22 cellular contexts compared by ENCODE assay signal in genomic region chr9:114168281-114169028, GRCh38. TPM values are rescaled to one million over a fixed set of nuclear protein-coding genes. Genes with fewer than 3 reads are reported as not detected.
DNase-seq lines count a peak whose midpoint lies in the region; ATAC-seq, FAIRE-seq and TF ChIP-seq lines count a peak whose summit lies in the region.
"Had no signal": no experiment of that assay in that cellular context is flagged by ENCODE, and none has a peak within 500 bp of the region (broad histone marks: within the 10 kb centered on the region; RNA-seq: fewer than 3 reads in every experiment).

No MANE protein-coding gene starts in this region.

- no peak overlapping the region for H3K4me3 ChIP-seq in astrocyte (ENCODE audit: insufficient read depth, low read depth, low read length)
- H3K4me3 ChIP-seq: GM23338 had no signal

- no peaks in the 10 kb centered on the region for H3K9me3 ChIP-seq in astrocyte (ENCODE audit: insufficient read depth, low read depth, low read length)

- intact Hi-C loops in left cardiac atrium (cut with DNase I): no loop called here
- intact Hi-C loops in left ventricle myocardium superior (cut with micrococcal nuclease): no loop called here

- no peaks in the 10 kb centered on the region for H3K27me3 Mint-ChIP-seq in astrocyte (ENCODE audit: low read depth, unreplicated experiment)
- peaks cover 4% of the 10 kb centered on the region for H3K27me3 Mint-ChIP-seq in nephron (ENCODE audit: low read depth)
- no peaks in the 10 kb centered on the region for H3K27me3 Mint-ChIP-seq in T-helper 2 cell treated with Interferon-gamma antibody and Interleukin-4, amounts not matched to agents 5 μg/mL and 100 μg/mL, for 36 hours (ENCODE audit: low read depth)

- H3K27me3 ChIP-seq in astrocyte (ENCODE audit: insufficient read depth, low read length): no peaks in the 10 kb centered on the region

- H3K36me3 ChIP-seq in astrocyte (ENCODE audit: insufficient read depth, low read length): no peaks in the 10 kb centered on the region

- H4K20me1 ChIP-seq in astrocyte (ENCODE audit: insufficient read depth, low read length): peaks cover 52% of the 10 kb centered on the region

- no peak for TF ChIP-seq CTCF in astrocyte (IDR thresholded peaks at IDR 0.05; ENCODE audit: insufficient read depth, low read depth, low read length)
- TF ChIP-seq CTCF in nephron (IDR thresholded peaks at IDR 0.05; ENCODE audit: unreplicated experiment in 3 of 3): no peak

- peaks cover 27% of the 10 kb centered on the region for H3K36me3 Mint-ChIP-seq in astrocyte (ENCODE audit: low read depth, unreplicated experiment)
- peaks cover 11% of the 10 kb centered on the region for H3K36me3 Mint-ChIP-seq in nephron (ENCODE audit: low read depth)
- H3K36me3 Mint-ChIP-seq in T-helper 2 cell treated with Interferon-gamma antibody and Interleukin-4, amounts not matched to agents 5 μg/mL and 100 μg/mL, for 36 hours (ENCODE audit: low read depth): no peaks in the 10 kb centered on the region

- peaks cover 36% of the 10 kb centered on the region for H3K4me1 ChIP-seq in astrocyte (ENCODE audit: insufficient read depth, low read length)

- H3K4me3 Mint-ChIP-seq in astrocyte (ENCODE audit: unreplicated experiment) (no peak overlapping the region), nephron (no peak overlapping the region)
- no peak overlapping the region for H3K4me3 Mint-ChIP-seq in T-helper 2 cell treated with Interferon-gamma antibody and Interleukin-4, amounts not matched to agents 5 μg/mL and 100 μg/mL, for 36 hours
- H3K4me3 Mint-ChIP-seq: GM23338 had no signal

- H3K4me2 ChIP-seq in astrocyte (ENCODE audit: low read length): no peak overlapping the region
- H3K4me2 ChIP-seq: GM23338 had no signal

- H3K79me2 ChIP-seq in astrocyte (ENCODE audit: insufficient read depth, low read length): peaks cover 20% of the 10 kb centered on the region

- FAIRE-seq in astrocyte (lab: Jason Lieb, UNC): no peak
- FAIRE-seq: GM12892 had no signal

- no peaks in the 10 kb centered on the region for H3K9me3 Mint-ChIP-seq in astrocyte (ENCODE audit: unreplicated experiment)
- no peaks in the 10 kb centered on the region for H3K9me3 Mint-ChIP-seq in nephron
- no peaks in the 10 kb centered on the region for H3K9me3 Mint-ChIP-seq in T-helper 2 cell treated with Interferon-gamma antibody and Interleukin-4, amounts not matched to agents 5 μg/mL and 100 μg/mL, for 36 hours
- H3K9me3 Mint-ChIP-seq: GM23338 had no signal

- no peak overlapping the region for H3K27ac ChIP-seq in astrocyte (ENCODE audit: low read depth, low read length)

- no peak overlapping the region for H2AFZ ChIP-seq in astrocyte (ENCODE audit: low read depth, low read length)
- H2AFZ ChIP-seq: GM23338 had no signal

- ATAC-seq in left cardiac atrium (no peak), left ventricle myocardium superior (no peak)
- ATAC-seq: GM23338, SK-N-SH treated with all-trans-retinoic acid at 6 μM for 48 hours had no signal

- peak; percentile 16 for DNase-seq in left cardiac atrium
- no peak for DNase-seq in left ventricle myocardium superior
- DNase-seq in astrocyte (ENCODE audit: low read depth): no peak
- no peak for DNase-seq in NCI-H446 (lab: John Stamatoyannopoulos, UW)
- no peak for DNase-seq in NCI-H128 (lab: John Stamatoyannopoulos, UW; ENCODE audit: unreplicated experiment)
- no peak for DNase-seq in hypothalamus (lab: John Stamatoyannopoulos, UW)
- DNase-seq in T-helper 2 cell treated with Interferon-gamma antibody and Interleukin-4, amounts not matched to agents 5 μg/mL and 100 μg/mL, for 36 hours (ENCODE audit: low spot score): no peak
- DNase-seq: 8988T; C1 segment of cervical spinal cord; DMS153; MM.1S; NCI-H1105; NCI-H1694 treated with DMSO at 0.1 percent for 48 hours; NCI-H226; NCI-H526 treated with DMSO at 0.1 percent for 48 hours; NK-92 treated with Interleukin-12 subunit alpha and Interleukin-12 subunit beta, amount 100 ng/mL, for 24 hours; SHP77 had no signal

- H3K27ac Mint-ChIP-seq in astrocyte (ENCODE audit: unreplicated experiment): peak overlapping the region; percentile 78
- peak overlapping the region; percentile 19 to 97 (median 68) for H3K27ac Mint-ChIP-seq in nephron
- H3K27ac Mint-ChIP-seq in T-helper 2 cell treated with Interferon-gamma antibody and Interleukin-4, amounts not matched to agents 5 μg/mL and 100 μg/mL, for 36 hours: no peak overlapping the region
- H3K27ac Mint-ChIP-seq: GM23338 had no signal

- H3K9ac ChIP-seq in astrocyte (ENCODE audit: low read length): no peak overlapping the region

- H3K4me1 Mint-ChIP-seq in astrocyte (ENCODE audit: low read depth, unreplicated experiment) (peaks cover 19% of the 10 kb centered on the region), nephron (peaks cover 59% of the 10 kb centered on the region)
- H3K4me1 Mint-ChIP-seq in T-helper 2 cell treated with Interferon-gamma antibody and Interleukin-4, amounts not matched to agents 5 μg/mL and 100 μg/mL, for 36 hours (ENCODE audit: low read depth): no peaks in the 10 kb centered on the region

RNA-seq across cellular contexts. Expression of gene COL27A1, which starts 13.1 kb away (rescaled TPM):
- total RNA-seq in left cardiac atrium (1 to 10 TPM; 7.0 to 9.2 TPM), left ventricle myocardium superior (11.0 TPM), astrocyte (27.6 and 31.2 TPM in 2 replicates)
- total RNA-seq: OCI-LY7 had no signal
